In genomic region chr1:170073893-170074249, GRCh38 we compare ENCODE assay signal across 8 cellular contexts. TPM values are rescaled to one million over a fixed set of nuclear protein-coding genes. Genes with fewer than 3 reads are reported as not detected.
DNase-seq lines count a peak whose midpoint lies in the region; ATAC-seq and TF ChIP-seq lines count a peak whose summit lies in the region.

No MANE protein-coding gene starts in this region.

- H3K4me3 Mint-ChIP-seq in glutamatergic neuron (ENCODE audit: unreplicated experiment): peak overlapping the region; percentile 99

- in situ Hi-C loops in HAP-1 (cut with MboI; ENCODE audit: low sequenced_read_pairs): no loop called here

- peak overlapping the region; percentile 83 to 91 (median 87) for H3K9ac ChIP-seq in skeletal muscle tissue (ENCODE audit: low read depth in 1 of 3, low read length in 3 of 3)

- H3K36me3 ChIP-seq in HAP-1 (replicated peaks) (no peaks in the 10 kb centered on the region), WERI-Rb-1 (no peaks in the 10 kb centered on the region), skeletal muscle tissue (ENCODE audit: control insufficient read depth in 3 of 3, insufficient read depth in 3 of 3, low read length in 3 of 3) (peaks cover 0 to 3% (median 0%) of the 10 kb centered on the region in 3 donors)

- no peak overlapping the region; the same call in 1 of the 2 replicates for H3K27ac ChIP-seq in WERI-Rb-1
- peak overlapping the region; percentile 74 for H3K27ac ChIP-seq in skeletal muscle tissue (ENCODE audit: low read depth, low read length)

- H3K4me1 ChIP-seq in HAP-1 (peaks cover 12% of the 10 kb centered on the region), skeletal muscle tissue (ENCODE audit: control insufficient read depth in 3 of 3, insufficient read depth in 3 of 3, low read length in 3 of 3) (peaks cover 0 to 8% (median 0%) of the 10 kb centered on the region in 3 donors)

- no peaks in the 10 kb centered on the region for H3K9me3 ChIP-seq in HAP-1
- H3K9me3 ChIP-seq in WERI-Rb-1 (ENCODE audit: severe bottlenecking): no peaks in the 10 kb centered on the region
- H3K9me3 ChIP-seq in skeletal muscle tissue (ENCODE audit: control insufficient read depth in 3 of 3, low read length in 3 of 3): peaks cover 0 to under 1% (median 0%) of the 10 kb centered on the region in 3 donors

- H3K4me3 ChIP-seq in HAP-1 (peak overlapping the region; percentile 55), WERI-Rb-1 (ENCODE audit: low read depth, low read length) (peak overlapping the region; percentile 76), skeletal muscle tissue (ENCODE audit: low read length in 3 of 3) (peak overlapping the region; percentile 85 to 95 (median 94))

- DNase-seq in HAP-1 (ENCODE audit: low spot score in 2 of 2) (no peak), WERI-Rb-1 (no peak), glutamatergic neuron (no peak), H4 (ENCODE audit: low spot score) (no peak)
- DNase-seq in activated CD8-positive, alpha-beta memory T cell treated with anti-CD3 and anti-CD28 coated beads, Interleukin-2, amount 50 U/mL, for 48 hours: no peak

- H3K36me3 Mint-ChIP-seq in glutamatergic neuron (ENCODE audit: unreplicated experiment): no peaks in the 10 kb centered on the region

- no peak for TF ChIP-seq CTCF in WERI-Rb-1 (IDR thresholded peaks at IDR 0.05; ENCODE audit: low read depth, low read length)
- no peak for TF ChIP-seq CTCF in glutamatergic neuron (IDR thresholded peaks at IDR 0.05; ENCODE audit: partially characterized antibody, unreplicated experiment)

- no peak for ATAC-seq in HG03135 (IDR thresholded peaks at IDR 0.05; ENCODE audit: unreplicated experiment)
- no peak for ATAC-seq in HG03432 (IDR thresholded peaks at IDR 0.05; ENCODE audit: unreplicated experiment)

- H3K27ac Mint-ChIP-seq in glutamatergic neuron (ENCODE audit: unreplicated experiment): peak overlapping the region; percentile 91

- peaks cover 7% of the 10 kb centered on the region for H3K9me3 Mint-ChIP-seq in glutamatergic neuron (ENCODE audit: unreplicated experiment)

- H3K27me3 Mint-ChIP-seq in glutamatergic neuron (ENCODE audit: unreplicated experiment): no peaks in the 10 kb centered on the region

- H3K27me3 ChIP-seq in HAP-1 (ENCODE audit: low read depth): no peaks in the 10 kb centered on the region
- H3K27me3 ChIP-seq in WERI-Rb-1 (ENCODE audit: insufficient read depth, low read depth, severe bottlenecking): no peaks in the 10 kb centered on the region
- no peaks in the 10 kb centered on the region for H3K27me3 ChIP-seq in skeletal muscle tissue (ENCODE audit: control insufficient read depth in 3 of 3, insufficient read depth in 3 of 3, low read length in 3 of 3)

- peaks cover 12% of the 10 kb centered on the region for H3K4me1 Mint-ChIP-seq in glutamatergic neuron (ENCODE audit: low read depth, unreplicated experiment)

RNA-seq across cellular contexts. Expression of gene KIFAP3, which starts 0.6 kb away (rescaled TPM):
- total RNA-seq in glutamatergic neuron (ENCODE audit: unreplicated experiment) (61.6 TPM), skeletal muscle tissue (48.0 TPM)
- total RNA-seq in H4 (2014; rRNA removed; shearing (Covaris generic)): 12.3 and 17.0 TPM in 2 replicates
